ENCODE assay signal across 1 cellular context in the genomic region with DNA sequence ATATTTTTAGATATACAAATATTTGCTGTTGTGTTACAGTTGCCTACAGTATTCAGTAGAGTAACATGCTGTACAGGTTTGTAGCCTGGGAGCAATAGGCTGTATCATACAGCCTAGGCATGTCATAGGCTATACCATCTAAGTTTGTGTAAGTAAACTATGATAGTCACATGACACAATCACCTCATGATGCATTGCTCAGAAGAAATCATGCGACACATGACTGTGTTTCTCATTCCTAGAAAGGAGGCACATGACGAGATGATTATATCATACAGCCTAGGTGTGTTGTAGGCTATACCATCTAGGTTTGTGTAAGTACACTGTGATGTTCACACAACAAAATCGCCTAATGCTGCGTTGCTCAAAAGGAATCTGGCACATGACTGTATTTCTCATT.
A peak's percentile ranks its signal among the peaks of the same experiment; 100 is the strongest.
TF ChIP-seq lines count a peak whose summit lies in the region.

No MANE protein-coding gene starts in this region.

TF ChIP-seq in HEK293, 187 proteins besides CTCF, POLR2A, EP300 and RAD21 (continued from another document):
- TF ChIP-seq, protein P1, sequence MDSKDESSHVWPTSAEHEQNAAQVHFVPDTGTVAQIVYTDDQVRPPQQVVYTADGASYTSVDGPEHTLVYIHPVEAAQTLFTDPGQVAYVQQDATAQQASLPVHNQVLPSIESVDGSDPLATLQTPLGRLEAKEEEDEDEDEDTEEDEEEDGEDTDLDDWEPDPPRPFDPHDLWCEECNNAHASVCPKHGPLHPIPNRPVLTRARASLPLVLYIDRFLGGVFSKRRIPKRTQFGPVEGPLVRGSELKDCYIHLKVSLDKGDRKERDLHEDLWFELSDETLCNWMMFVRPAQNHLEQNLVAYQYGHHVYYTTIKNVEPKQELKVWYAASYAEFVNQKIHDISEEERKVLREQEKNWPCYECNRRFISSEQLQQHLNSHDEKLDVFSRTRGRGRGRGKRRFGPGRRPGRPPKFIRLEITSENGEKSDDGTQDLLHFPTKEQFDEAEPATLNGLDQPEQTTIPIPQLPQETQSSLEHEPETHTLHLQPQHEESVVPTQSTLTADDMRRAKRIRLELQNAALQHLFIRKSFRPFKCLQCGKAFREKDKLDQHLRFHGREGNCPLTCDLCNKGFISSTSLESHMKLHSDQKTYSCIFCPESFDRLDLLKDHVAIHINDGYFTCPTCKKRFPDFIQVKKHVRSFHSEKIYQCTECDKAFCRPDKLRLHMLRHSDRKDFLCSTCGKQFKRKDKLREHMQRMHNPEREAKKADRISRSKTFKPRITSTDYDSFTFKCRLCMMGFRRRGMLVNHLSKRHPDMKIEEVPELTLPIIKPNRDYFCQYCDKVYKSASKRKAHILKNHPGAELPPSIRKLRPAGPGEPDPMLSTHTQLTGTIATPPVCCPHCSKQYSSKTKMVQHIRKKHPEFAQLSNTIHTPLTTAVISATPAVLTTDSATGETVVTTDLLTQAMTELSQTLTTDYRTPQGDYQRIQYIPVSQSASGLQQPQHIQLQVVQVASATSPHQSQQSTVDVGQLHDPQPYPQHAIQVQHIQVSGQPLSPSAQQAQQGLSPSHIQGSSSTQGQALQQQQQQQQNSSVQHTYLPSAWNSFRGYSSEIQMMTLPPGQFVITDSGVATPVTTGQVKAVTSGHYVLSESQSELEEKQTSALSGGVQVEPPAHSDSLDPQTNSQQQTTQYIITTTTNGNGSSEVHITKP (tag by site-specific recombination; IDR thresholded peaks at IDR 0.05), result 0 out of 2 replicates have a peak, but pooled peaks have one; percentile 30
- TF ChIP-seq ZNF548 (tag by site-specific recombination; IDR thresholded peaks at IDR 0.05) (no peak), SETDB1 (IDR thresholded peaks at IDR 0.05; ENCODE audit: insufficient read length, low read length) (no peak), ZNF248 (tag by site-specific recombination; IDR thresholded peaks at IDR 0.05) (no peak), ZNF624 (tag by site-specific recombination; IDR thresholded peaks at IDR 0.05) (no peak), ZBTB1 (tag by site-specific recombination; IDR thresholded peaks at IDR 0.05) (no peak), GLI2 (tag by site-specific recombination; IDR thresholded peaks at IDR 0.05; ENCODE audit: borderline replicate concordance, low read depth) (no peak)
